2 cellular contexts compared by ENCODE assay signal in the genomic region with DNA sequence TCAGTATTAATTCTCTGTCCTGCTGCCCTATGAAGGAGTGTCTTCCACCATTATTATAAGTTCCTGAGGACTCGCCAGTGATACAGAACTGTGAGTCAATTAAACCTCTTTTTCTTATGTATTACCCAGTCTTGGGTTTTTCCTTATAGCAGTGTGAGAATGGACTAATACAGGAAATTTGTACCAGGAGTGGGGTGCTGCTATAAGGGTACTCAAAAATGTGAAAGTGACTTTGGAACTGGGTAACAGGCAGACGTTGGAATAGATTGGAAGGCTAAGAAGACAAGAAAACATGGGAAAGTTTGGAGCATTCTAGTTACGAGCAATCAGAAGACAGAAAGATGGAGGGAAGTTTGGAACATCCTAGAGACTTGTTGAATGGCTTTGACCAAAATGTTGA.
TF ChIP-seq lines count a peak whose summit lies in the region.

No MANE protein-coding gene starts in this region.

TF ChIP-seq in HEK293, 187 proteins besides CTCF, POLR2A, EP300 and RAD21:
- TF ChIP-seq ZNF707 (tag by site-specific recombination; IDR thresholded peaks at IDR 0.05) = peak; percentile 71
- no peak for TF ChIP-seq GFI1B (tag by site-specific recombination; IDR thresholded peaks at IDR 0.05)

TF ChIP-seq in K562, 482 proteins besides CTCF, POLR2A, EP300 and RAD21:
- no peak for TF ChIP-seq HEY1 (CRISPR knock-in tag; IDR thresholded peaks at IDR 0.05; ENCODE audit: borderline replicate concordance)
- TF ChIP-seq ZNF707 (CRISPR knock-in tag; conservative IDR thresholded peaks at IDR 0.05) = peak; percentile 66; the same call in 1 of the 2 replicates
